16 cellular contexts compared by ENCODE assay signal in genomic region chr21:38823737-38824123, GRCh38. TPM values are rescaled to one million over a fixed set of nuclear protein-coding genes. Genes with fewer than 3 reads are reported as not detected.
DNase-seq lines count a peak whose midpoint lies in the region; ATAC-seq, FAIRE-seq and TF ChIP-seq lines count a peak whose summit lies in the region.
"Had no signal": no experiment of that assay in that cellular context is flagged by ENCODE, and none has a peak within 500 bp of the region (broad histone marks: within the 10 kb centered on the region; RNA-seq: fewer than 3 reads in every experiment).

No MANE protein-coding gene starts in this region.

- ATAC-seq in HepG2 = no peak
- ATAC-seq in left colon = no peak
- no peak for ATAC-seq in HG02885 (IDR thresholded peaks at IDR 0.05; ENCODE audit: poor library complexity, unreplicated experiment)
- ATAC-seq: foreskin keratinocyte had no signal

- TF ChIP-seq EP300 in HepG2 (IDR thresholded peaks at IDR 0.05; ENCODE audit: low read depth in 2 of 2, low read length in 2 of 2) (no peak), HepG2 (CRISPR knock-in tag; IDR thresholded peaks at IDR 0.05; ENCODE audit: borderline replicate concordance) (no peak)

- CTCF ChIA-PET in HepG2 (lab: Yijun Ruan, JAX; ENCODE audit: low intra/inter-chr PET ratio, low total read pairs) = no interaction called here

- H3K4me3 ChIP-seq in GM23248 (peak overlapping the region; percentile 25; the same call in 1 of the 2 replicates), brain microvascular endothelial cell (ENCODE audit: low read depth, low read length) (no peak overlapping the region), HepG2 (replicated peaks in 1 of 3; ENCODE audit: insufficient read depth in 1 of 3, low read depth in 2 of 3, low read length in 3 of 3) (no peak overlapping the region), spleen (no peak overlapping the region)
- H3K4me3 ChIP-seq: mucosa of descending colon, suprapubic skin had no signal

- BruUV-seq in HepG2 (replicated peaks; lab: Mats Ljungman, UMichigan) = TSS peak; percentile 100

- peaks cover 19% of the 10 kb centered on the region for H3F3A ChIP-seq in GM23248 (ENCODE audit: insufficient read depth)

- no peak for TF ChIP-seq CTCF in brain microvascular endothelial cell (IDR thresholded peaks at IDR 0.05; ENCODE audit: low read depth, low read length, missing control alignments)
- no peak for TF ChIP-seq CTCF in HepG2 (CRISPR knock-in tag; IDR thresholded peaks at IDR 0.05)
- TF ChIP-seq CTCF in spleen (IDR thresholded peaks at IDR 0.05 in 8 of 11, conservative IDR thresholded peaks at IDR 0.05 in 3 of 11) = no peak

- FAIRE-seq in HepG2 (lab: Jason Lieb, UNC) (no peak), HTR-8/SVneo (lab: Jason Lieb, UNC) (no peak)
- FAIRE-seq: astrocyte had no signal

- H3K4me1 ChIP-seq in GM23248 (ENCODE audit: insufficient read depth) = peaks cover 28% of the 10 kb centered on the region
- H3K4me1 ChIP-seq in HepG2 (ENCODE audit: insufficient read depth, low read length) = peaks cover 73% of the 10 kb centered on the region
- peaks cover 0 to 43% (median 19%) of the 10 kb centered on the region in 6 donors for H3K4me1 ChIP-seq in spleen

- H3K9me2 ChIP-seq in GM23248 (ENCODE audit: insufficient read depth) = no peaks in the 10 kb centered on the region

- in situ Hi-C loops in GM23248 (cut with MboI) (no loop called here), brain microvascular endothelial cell (cut with HindIII; ENCODE audit: low pct_ligation_motif_present, low sequenced_read_pairs) (no loop called here), HepG2 (cut with HindIII; ENCODE audit: extremely low pct_ligation_motif_present, low pct_unique_long_range_greater_than_20kb) (no loop called here)

- H3K27ac ChIP-seq in GM23248 (peak overlapping the region; percentile 55), brain microvascular endothelial cell (peak overlapping the region; percentile 41), HepG2 (ENCODE audit: extremely low read length, insufficient read depth, low read length) (peak overlapping the region; percentile 94), spleen (peak overlapping the region in 6 of 8 donors; percentile 17 to 61 (median 41))
- H3K27ac ChIP-seq: foreskin keratinocyte had no signal

- H2AFZ ChIP-seq in GM23248 (peak overlapping the region; percentile 68; the same call in 1 of the 2 replicates), HepG2 (ENCODE audit: low read length) (no peak overlapping the region)

- H4K20me1 ChIP-seq in GM23248 (ENCODE audit: insufficient read depth) (no peaks in the 10 kb centered on the region), HepG2 (ENCODE audit: insufficient read depth, low read length) (no peaks in the 10 kb centered on the region)

- DNase-seq in GM23248 = no peak
- DNase-seq in brain microvascular endothelial cell = no peak
- DNase-seq in HepG2 (ENCODE audit: low spot score) = no peak
- no peak for DNase-seq in spleen
- DNase-seq in left colon = no peak
- DNase-seq in HTR-8/SVneo (ENCODE audit: insufficient read length, low spot score) = no peak
- no peak for DNase-seq in NCI-H2171 (lab: John Stamatoyannopoulos, UW)
- DNase-seq: activated gamma-delta T cell treated with Interleukin-2 at 50 U/mL for 16 hours; foreskin keratinocyte; GF-D8; Kasumi-1; stimulated activated CD4-positive, alpha-beta T cell treated with anti-CD3 and anti-CD28 coated beads, Interleukin-15, amount 100 ng/mL, for 24 hours had no signal

- H3K79me2 ChIP-seq in GM23248 (ENCODE audit: insufficient read depth) (no peaks in the 10 kb centered on the region), HepG2 (ENCODE audit: insufficient read depth, low read length) (no peaks in the 10 kb centered on the region)

- H3K9ac ChIP-seq in GM23248 (peak overlapping the region; percentile 34), HepG2 (ENCODE audit: insufficient read depth, low read depth, low read length) (peak overlapping the region; percentile 51; the same call in 1 of the 2 replicates)

- H3K9me3 ChIP-seq in GM23248 (ENCODE audit: low read depth) = no peaks in the 10 kb centered on the region
- H3K9me3 ChIP-seq in HepG2 (ENCODE audit: low read length) = peaks cover 17% of the 10 kb centered on the region
- H3K9me3 ChIP-seq in spleen = peaks cover 0 to 26% (median 13%) of the 10 kb centered on the region in 8 donors
- H3K9me3 ChIP-seq: mucosa of descending colon, suprapubic skin had no signal

- POLR2A ChIA-PET in HepG2 (lab: Yijun Ruan, JAX) = interaction anchor here (0.9 to 2.6 kb wide), 11 partner anchors 8 to 142 kb away, joined by 3 to 21 read pairs (median 6); partner anchors contain the start of gene ETS2

- H3K27me3 ChIP-seq in GM23248 (replicated peaks; ENCODE audit: insufficient read depth) = no peaks in the 10 kb centered on the region
- H3K27me3 ChIP-seq in brain microvascular endothelial cell (replicated peaks) = no peaks in the 10 kb centered on the region
- H3K27me3 ChIP-seq in HepG2 (ENCODE audit: control insufficient read depth in 1 of 2, insufficient read depth in 2 of 2, low read length in 2 of 2) = no peaks in the 10 kb centered on the region
- no peaks in the 10 kb centered on the region for H3K27me3 ChIP-seq in spleen (replicated peaks in 1 of 7)
- H3K27me3 ChIP-seq: foreskin keratinocyte, suprapubic skin had no signal

- H3K4me2 ChIP-seq in GM23248 (ENCODE audit: unreplicated experiment) (peak overlapping the region; percentile 67), HepG2 (ENCODE audit: low read depth, low read length) (peak overlapping the region; percentile 50)

- TF ChIP-seq RAD21 in HepG2 (CRISPR knock-in tag; IDR thresholded peaks at IDR 0.05) = no peak

- no peak for TF ChIP-seq POLR2A in HepG2 (IDR thresholded peaks at IDR 0.05; ENCODE audit: insufficient read depth in 1 of 2, low read depth in 2 of 2, low read length in 2 of 2)
- TF ChIP-seq POLR2A in spleen (IDR thresholded peaks at IDR 0.05) = no peak

- peaks cover 32% of the 10 kb centered on the region; the same call in 1 of the 2 replicates for H3K36me3 ChIP-seq in GM23248 (ENCODE audit: low read depth)
- H3K36me3 ChIP-seq in brain microvascular endothelial cell (replicated peaks) = peaks cover 55% of the 10 kb centered on the region
- peaks cover 22 to 44% of the 10 kb centered on the region in 2 experiments for H3K36me3 ChIP-seq in HepG2 (replicated peaks in 1 of 2; ENCODE audit: control insufficient read depth in 1 of 2, insufficient read depth in 2 of 2, low read length in 2 of 2)
- H3K36me3 ChIP-seq in spleen = peaks cover 24 to 68% (median 61%) of the 10 kb centered on the region in 6 donors

- WGBS in GM23248 (ENCODE audit: low coverage in 1 of 2, low lambda C conversion rate in 2 of 2, missing lambda C conversion rate in 2 of 2), 2 experiments = 75 to 85% methylated on average over 3 of the region's 3 CpGs
- 78% methylated on average over 3 of the region's 3 CpGs for WGBS in HepG2 (ENCODE audit: low lambda C conversion rate)
- WGBS in spleen, 5 donors = 30 to 37% (median 34%) methylated on average over 3 of the region's 3 CpGs

- intact Hi-C loops in HepG2 (cut with micrococcal nuclease; ENCODE audit: unreplicated experiment) (loop anchor here (5.0 kb wide), 2 partner anchors 36 to 314 kb away; no protein-coding TSS in a partner anchor), spleen (cut with DNase I; ENCODE audit: low total_unique reads) (loop anchor here (5.0 kb wide), 1 partner anchor 164 kb away; no protein-coding TSS in a partner anchor), left colon (cut with DNase I, micrococcal nuclease) (no loop called here)

TF ChIP-seq in HepG2, 621 proteins besides CTCF, POLR2A, EP300 and RAD21:
- no peak for TF ChIP-seq ZNF460 (CRISPR knock-in tag; IDR thresholded peaks at IDR 0.05; ENCODE audit: borderline replicate concordance)
- TF ChIP-seq THAP7 (CRISPR knock-in tag; IDR thresholded peaks at IDR 0.05) = no peak
- no peak for TF ChIP-seq BRD4 (CRISPR knock-in tag; IDR thresholded peaks at IDR 0.05)
- 0 out of 2 replicates have a peak, but pooled peaks have one; percentile 3 for TF ChIP-seq POLR2AphosphoS2 (IDR thresholded peaks at IDR 0.05; ENCODE audit: low read depth, low read length)
- TF ChIP-seq GABPB1 (CRISPR knock-in tag; IDR thresholded peaks at IDR 0.05) = no peak
TF ChIP-seq in HepG2: peak in this region for 1.

RNA-seq across cellular contexts. Expression of gene ETS2, which starts 18.0 kb away (rescaled TPM):
- total RNA-seq in GM23248 (2014; rRNA removed; shearing (Covaris generic)) = 4.4 and 7.0 TPM in 2 replicates
- polyA plus RNA-seq in GM23248 (2016; fragmentation: Nextera tagmentation; extraction: Ambion mirVana) (7.3 and 7.9 TPM in 2 replicates), HepG2 (2011; rRNA removed) (64.4 and 71.4 TPM in 2 replicates), spleen (100 to 1,000 TPM in 1 of 3 donors, 10 to 100 TPM in 2; 44.4 to 113 (median 44.6) TPM)
- total RNA-seq in HepG2 (2016; rRNA removed; fragmentation: Illumina TruSeq; extraction: Trizol) (24.6 and 28.2 TPM in 2 replicates), spleen (100 to 1,000 TPM; 287 to 590 (median 388) TPM), left colon (100 to 1,000 TPM; 158 to 274 TPM)
- total RNA-seq in HepG2 (2016; cell fraction: cytosol; rRNA removed; fragmentation: Illumina TruSeq; extraction: Trizol; ENCODE audit: low read depth) = 3.8 and 4.0 TPM in 2 replicates
- total RNA-seq in HepG2 (2016; cell fraction: insoluble cytoplasmic fraction; rRNA removed; fragmentation: Illumina TruSeq; extraction: Trizol) = 23.9 and 25.8 TPM in 2 replicates
- 12.7 and 13.7 TPM in 2 replicates for total RNA-seq in HepG2 (2016; cell fraction: membrane; rRNA removed; fragmentation: Illumina TruSeq; extraction: Trizol)
- 18.7 and 22.0 TPM in 2 replicates for total RNA-seq in HepG2 (2016; cell fraction: nucleus; rRNA removed; fragmentation: Illumina TruSeq; extraction: Trizol)
- polyA plus RNA-seq in HepG2 (2011; cell fraction: cytosol; rRNA removed) = 35.2 and 41.5 TPM in 2 replicates
- polyA plus RNA-seq in HepG2 (2011; cell fraction: nucleus; rRNA removed) = 84.4 and 87.5 TPM in 2 replicates
- polyA plus RNA-seq in HepG2 (2012) = 88.7 and 93.9 TPM in 2 replicates
- 4.9 and 5.3 TPM in 2 replicates for polyA plus RNA-seq in HepG2 (2016; cell fraction: cytosol; fragmentation: Illumina TruSeq; extraction: Trizol; ENCODE audit: low read depth)
- polyA plus RNA-seq in HepG2 (2016; cell fraction: insoluble cytoplasmic fraction; fragmentation: Illumina TruSeq; extraction: Trizol; ENCODE audit: low read depth) = 32.4 and 34.7 TPM in 2 replicates
- polyA plus RNA-seq in HepG2 (2016; cell fraction: membrane; fragmentation: Illumina TruSeq; extraction: Trizol; ENCODE audit: low read depth) = 11.1 and 13.2 TPM in 2 replicates
- polyA plus RNA-seq in HepG2 (2016; cell fraction: nucleus; fragmentation: Illumina TruSeq; extraction: Trizol; ENCODE audit: insufficient read depth, low read depth) = 37.6 and 39.9 TPM in 2 replicates
- 29.2 and 54.2 TPM in 2 replicates for polyA minus RNA-seq in HepG2 (2011; rRNA and poly(A)+ RNA removed; ENCODE audit: low replicate concordance)
- 54.7 and 59.7 TPM in 2 replicates for polyA minus RNA-seq in HepG2 (2011; cell fraction: cytosol; rRNA and poly(A)+ RNA removed)
- polyA minus RNA-seq in HepG2 (2011; cell fraction: nucleus; rRNA and poly(A)+ RNA removed) = 39.1 and 52.8 TPM in 2 replicates

Comparison
In these comparisons a context has a peak if more than half of its experiments do, and no peak if none do; other contexts are left out.
1. H3K27ac ChIP-seq: peak in every context shown above with its lines; median percentile 94 in HepG2; 55 in GM23248; 41 in brain microvascular endothelial cell; 41 in spleen.
2. intact Hi-C loops: an anchor here in HepG2 (5.0 kb wide) and spleen (5.0 kb wide); none called in left colon.